Comparison of ENCODE assay signal across 39 cellular contexts in genomic region chr5:89942171-89942570, GRCh38.
"Had no signal": no experiment of that assay in that cellular context is flagged by ENCODE, and none has a peak within 500 bp of the region (broad histone marks: within the 10 kb centered on the region; RNA-seq: fewer than 3 reads in every experiment).

No MANE protein-coding gene starts in this region.

- FAIRE-seq: astrocyte, bronchial epithelial cell had no signal

- H3K4me3 Mint-ChIP-seq: activated naive CD4-positive, alpha-beta T cell treated with anti-CD3 and anti-CD28 coated beads for 36 hours; activated naive CD4-positive, alpha-beta T cell treated with anti-CD3 and anti-CD28 coated beads, Interleukin-2, amount 10 ng/mL, durations not matched to agents 7 days and 5 days; activated naive CD4-positive, alpha-beta T cell treated with anti-CD3 and anti-CD28 coated beads, Interleukin-2, amount 50 U/mL, for 24 hours; activated naive CD8-positive, alpha-beta T cell; activated naive CD8-positive, alpha-beta T cell treated with anti-CD3 and anti-CD28 coated beads for 36 hours; activated naive CD8-positive, alpha-beta T cell treated with anti-CD3 and anti-CD28 coated beads, Interleukin-2, amount 10 ng/mL, durations not matched to agents 7 days and 5 days; activated naive CD8-positive, alpha-beta T cell treated with anti-CD3 and anti-CD28 coated beads, Interleukin-2, amount 50 U/mL, for 24 hours; activated T-cell treated with anti-CD3 and anti-CD28 coated beads, Interleukin-2, amount 50 U/mL, for 24 hours; activated T-cell treated with anti-CD3 and anti-CD28 coated beads, Interleukin-2, amount 50 U/mL, for 4 hours; activated T-helper 1 cell treated with anti-CD3 and anti-CD28 coated beads, Interleukin-12 subunit alpha, Interleukin-12 subunit beta, Interleukin-2, Interleukin-4 antibody, amounts not matched to agents 30 ng/mL and 10 ng/mL and 1 ng/mL, durations not matched to agents 14 hours and 24 hours and 36 hours; activated T-helper 17 cell treated with anti-CD3 and anti-CD28 coated beads, Interleukin-2, amount 50 U/mL, for 72 hours; brain; central memory CD8-positive, alpha-beta T cell had no signal

- H3K4me1 ChIP-seq: adrenal gland, body of pancreas, breast epithelium had no signal

- H3K27ac ChIP-seq: adrenal gland, ascending aorta, body of pancreas, brain microvascular endothelial cell, breast epithelium, cardiac muscle cell had no signal

- H3K36me3 ChIP-seq: adrenal gland, ascending aorta, brain microvascular endothelial cell, breast epithelium, cardiac muscle cell had no signal

- H3K9me3 ChIP-seq: adrenal gland, ascending aorta, body of pancreas, breast epithelium had no signal

- H3K27ac Mint-ChIP-seq: activated naive CD4-positive, alpha-beta T cell treated with anti-CD3 and anti-CD28 coated beads for 36 hours; activated naive CD4-positive, alpha-beta T cell treated with anti-CD3 and anti-CD28 coated beads, Interleukin-2, amount 10 ng/mL, durations not matched to agents 7 days and 5 days; activated naive CD4-positive, alpha-beta T cell treated with anti-CD3 and anti-CD28 coated beads, Interleukin-2, amount 50 U/mL, for 24 hours; activated naive CD4-positive, alpha-beta T cell treated with anti-CD3 and anti-CD28 coated beads, Interleukin-2, amount 50 U/mL, for 72 hours; activated naive CD8-positive, alpha-beta T cell; activated naive CD8-positive, alpha-beta T cell treated with anti-CD3 and anti-CD28 coated beads for 36 hours; activated naive CD8-positive, alpha-beta T cell treated with anti-CD3 and anti-CD28 coated beads, Interleukin-2, amount 10 ng/mL, durations not matched to agents 7 days and 5 days; activated naive CD8-positive, alpha-beta T cell treated with anti-CD3 and anti-CD28 coated beads, Interleukin-2, amount 50 U/mL, for 24 hours; activated T-cell treated with anti-CD3 and anti-CD28 coated beads, Interleukin-2, amount 50 U/mL, for 24 hours; activated T-helper 1 cell treated with anti-CD3 and anti-CD28 coated beads, Interleukin-12 subunit alpha, Interleukin-12 subunit beta, Interleukin-2, Interleukin-4 antibody, amounts not matched to agents 30 ng/mL and 10 ng/mL and 1 ng/mL, durations not matched to agents 14 hours and 24 hours and 36 hours; activated T-helper 17 cell treated with anti-CD3 and anti-CD28 coated beads, Interleukin-2, amount 50 U/mL, for 72 hours; activated T-helper 2 cell treated with anti-CD3 and anti-CD28 coated beads, Interferon-gamma antibody, Interleukin-2, Interleukin-4, amounts not matched to agents 10 μg/mL and 5 μg/mL and 100 μg/mL, durations not matched to agents 14 hours and 24 hours and 36 hours; brain had no signal

- ATAC-seq: activated naive CD4-positive, alpha-beta T cell treated with anti-CD3 and anti-CD28 coated beads, Interleukin-2, amount 50 U/mL, for 72 hours; activated naive CD8-positive, alpha-beta T cell treated with anti-CD3 and anti-CD28 coated beads, Interleukin-2, amount 50 U/mL, for 24 hours; activated T-cell treated with anti-CD3 and anti-CD28 coated beads, Interleukin-2, amount 50 U/mL, for 4 hours; activated T-helper 17 cell treated with anti-CD3 and anti-CD28 coated beads, Interleukin-2, amount 50 U/mL, for 72 hours; body of pancreas had no signal

- H3K4me1 Mint-ChIP-seq: activated naive CD4-positive, alpha-beta T cell treated with anti-CD3 and anti-CD28 coated beads, Interleukin-2, amount 10 ng/mL, durations not matched to agents 7 days and 5 days; activated naive CD4-positive, alpha-beta T cell treated with anti-CD3 and anti-CD28 coated beads, Interleukin-2, amount 50 U/mL, for 24 hours; activated naive CD8-positive, alpha-beta T cell treated with anti-CD3 and anti-CD28 coated beads for 36 hours; activated naive CD8-positive, alpha-beta T cell treated with anti-CD3 and anti-CD28 coated beads, Interleukin-2, amount 10 ng/mL, durations not matched to agents 7 days and 5 days; activated naive CD8-positive, alpha-beta T cell treated with anti-CD3 and anti-CD28 coated beads, Interleukin-2, amount 50 U/mL, for 24 hours; activated T-helper 17 cell treated with anti-CD3 and anti-CD28 coated beads, Interleukin-2, amount 50 U/mL, for 72 hours; brain; central memory CD8-positive, alpha-beta T cell had no signal

- H3K27me3 Mint-ChIP-seq: activated naive CD4-positive, alpha-beta T cell treated with anti-CD3 and anti-CD28 coated beads, Interleukin-2, amount 10 ng/mL, durations not matched to agents 7 days and 5 days; activated naive CD4-positive, alpha-beta T cell treated with anti-CD3 and anti-CD28 coated beads, Interleukin-2, amount 50 U/mL, for 24 hours; activated naive CD8-positive, alpha-beta T cell; activated naive CD8-positive, alpha-beta T cell treated with anti-CD3 and anti-CD28 coated beads for 36 hours; activated naive CD8-positive, alpha-beta T cell treated with anti-CD3 and anti-CD28 coated beads, Interleukin-2, amount 10 ng/mL, durations not matched to agents 7 days and 5 days; activated naive CD8-positive, alpha-beta T cell treated with anti-CD3 and anti-CD28 coated beads, Interleukin-2, amount 50 U/mL, for 24 hours; activated T-cell treated with anti-CD3 and anti-CD28 coated beads, Interleukin-2, amount 50 U/mL, for 24 hours; activated T-helper 17 cell treated with anti-CD3 and anti-CD28 coated beads, Interleukin-2, amount 50 U/mL, for 72 hours; brain; central memory CD8-positive, alpha-beta T cell had no signal

- H3K36me3 Mint-ChIP-seq: activated naive CD4-positive, alpha-beta T cell treated with anti-CD3 and anti-CD28 coated beads, Interleukin-2, amount 10 ng/mL, durations not matched to agents 7 days and 5 days; activated naive CD4-positive, alpha-beta T cell treated with anti-CD3 and anti-CD28 coated beads, Interleukin-2, amount 50 U/mL, for 24 hours; activated naive CD4-positive, alpha-beta T cell treated with anti-CD3 and anti-CD28 coated beads, Interleukin-2, amount 50 U/mL, for 72 hours; activated naive CD8-positive, alpha-beta T cell; activated naive CD8-positive, alpha-beta T cell treated with anti-CD3 and anti-CD28 coated beads for 36 hours; activated naive CD8-positive, alpha-beta T cell treated with anti-CD3 and anti-CD28 coated beads, Interleukin-2, amount 10 ng/mL, durations not matched to agents 7 days and 5 days; brain had no signal

- DNase-seq: activated effector memory CD4-positive, alpha-beta T cell treated with anti-CD3 and anti-CD28 coated beads, Interleukin-2, amount 50 U/mL, for 16 hours; activated effector memory CD4-positive, alpha-beta T cell treated with Interleukin-2 at 50 U/mL for 16 hours; activated gamma-delta T cell; activated gamma-delta T cell treated with Interleukin-2 at 50 U/mL for 16 hours; activated naive CD4-positive, alpha-beta T cell; activated naive CD4-positive, alpha-beta T cell treated with anti-CD3 and anti-CD28 coated beads for 36 hours; activated naive CD4-positive, alpha-beta T cell treated with anti-CD3 and anti-CD28 coated beads, Interleukin-2, amount 10 ng/mL, durations not matched to agents 7 days and 5 days; activated naive CD4-positive, alpha-beta T cell treated with anti-CD3 and anti-CD28 coated beads, Interleukin-2, amount 50 U/mL, for 16 hours; activated naive CD4-positive, alpha-beta T cell treated with Interleukin-2 at 50 U/mL for 16 hours; activated naive CD8-positive, alpha-beta T cell treated with anti-CD3 and anti-CD28 coated beads for 36 hours; activated naive CD8-positive, alpha-beta T cell treated with anti-CD3 and anti-CD28 coated beads, Interleukin-2, amount 10 ng/mL, durations not matched to agents 7 days and 5 days; activated naive CD8-positive, alpha-beta T cell treated with anti-CD3 and anti-CD28 coated beads, Interleukin-2, amount 50 U/mL, for 24 hours; activated T-cell treated with anti-CD3 and anti-CD28 coated beads, Interleukin-2, amount 50 U/mL, for 1 hour; activated T-cell treated with anti-CD3 and anti-CD28 coated beads, Interleukin-2, amount 50 U/mL, for 24 hours; activated T-cell treated with anti-CD3 and anti-CD28 coated beads, Interleukin-2, amount 50 U/mL, for 4 hours; activated T-cell treated with anti-CD3 and anti-CD28 coated beads, Interleukin-2, amount 50 U/mL, for 48 hours; adrenal gland; amniotic stem cell; amygdala; anterior cingulate cortex; aorta; body of pancreas; brain microvascular endothelial cell; caudate nucleus; central memory CD4-positive, alpha-beta T cell; cerebellar nuclear complex had no signal

- H3K4me3 ChIP-seq: adrenal gland, ascending aorta, body of pancreas, breast epithelium, cardiac muscle cell had no signal

- H3K9me3 Mint-ChIP-seq: activated naive CD4-positive, alpha-beta T cell treated with anti-CD3 and anti-CD28 coated beads, Interleukin-2, amount 10 ng/mL, durations not matched to agents 7 days and 5 days; activated naive CD4-positive, alpha-beta T cell treated with anti-CD3 and anti-CD28 coated beads, Interleukin-2, amount 50 U/mL, for 24 hours; activated naive CD8-positive, alpha-beta T cell treated with anti-CD3 and anti-CD28 coated beads, Interleukin-2, amount 10 ng/mL, durations not matched to agents 7 days and 5 days; activated T-helper 1 cell treated with anti-CD3 and anti-CD28 coated beads, Interleukin-12 subunit alpha, Interleukin-12 subunit beta, Interleukin-2, Interleukin-4 antibody, amounts not matched to agents 30 ng/mL and 10 ng/mL and 1 ng/mL, durations not matched to agents 14 hours and 24 hours and 36 hours; activated T-helper 2 cell treated with anti-CD3 and anti-CD28 coated beads, Interferon-gamma antibody, Interleukin-2, Interleukin-4, amounts not matched to agents 10 μg/mL and 5 μg/mL and 100 μg/mL, durations not matched to agents 14 hours and 24 hours and 36 hours; brain had no signal

- H3K27me3 ChIP-seq: adrenal gland, ascending aorta, body of pancreas, brain microvascular endothelial cell, breast epithelium, cardiac muscle cell had no signal
